25 cellular contexts compared by ENCODE assay signal in genomic region chr18:24354278-24354677, GRCh38.
"Had no signal": no experiment of that assay in that cellular context is flagged by ENCODE, and none has a peak within 500 bp of the region (broad histone marks: within the 10 kb centered on the region; RNA-seq: fewer than 3 reads in every experiment).

No MANE protein-coding gene starts in this region.

- H3K9ac ChIP-seq: parathyroid adenoma had no signal

- H3K27ac Mint-ChIP-seq: immature natural killer cell; naive thymus-derived CD8-positive, alpha-beta T cell; nephron; stimulated activated naive B cell treated with anti-CD40 and anti-IgM and Interleukin-4, amounts not matched to agents 10 μg/mL and 1 μg/mL and 100 μg/mL, for 72 hours; type B pancreatic cell had no signal

- H3K9me3 ChIP-seq: heart left ventricle, left lung, lower lobe of right lung, psoas muscle, right atrium auricular region, uterus had no signal

- H3K4me1 ChIP-seq: heart left ventricle, left lung, lower lobe of right lung, parathyroid adenoma, psoas muscle, right atrium auricular region, tibial nerve, uterus had no signal

- H3K4me1 Mint-ChIP-seq: immature natural killer cell; nephron; neural crest cell; stimulated activated naive B cell treated with anti-CD40 and anti-IgM and Interleukin-4, amounts not matched to agents 10 μg/mL and 1 μg/mL and 100 μg/mL, for 72 hours had no signal

- H2AFZ ChIP-seq: parathyroid adenoma had no signal

- H3K27me3 Mint-ChIP-seq: stimulated activated naive B cell treated with anti-CD40 and anti-IgM and Interleukin-4, amounts not matched to agents 10 μg/mL and 1 μg/mL and 100 μg/mL, for 72 hours; type B pancreatic cell had no signal

- H3K36me3 ChIP-seq: heart left ventricle, left lung, lower lobe of right lung, right atrium auricular region, tibial nerve, uterus had no signal

- DNase-seq: heart left ventricle; hypothalamus; immature natural killer cell; kidney; left colon; left lung; lower lobe of right lung; mammary epithelial cell; naive thymus-derived CD8-positive, alpha-beta T cell; psoas muscle; stimulated activated CD4-positive, alpha-beta T cell treated with anti-CD3 and anti-CD28 coated beads, Interleukin-12 subunit alpha, Interleukin-12 subunit beta, amount 100 ng/mL, for 4 hours; stimulated activated CD4-positive, alpha-beta T cell treated with anti-CD3 and anti-CD28 coated beads, Interleukin-15, amount 100 ng/mL, for 24 hours; stimulated activated CD4-positive, alpha-beta T cell treated with anti-CD3 and anti-CD28 coated beads, Interleukin-2, amount 100 ng/mL, for 24 hours; stimulated activated CD4-positive, alpha-beta T cell treated with anti-CD3 and anti-CD28 coated beads, Interleukin-4, amount 100 ng/mL, for 1 hour; stimulated activated naive B cell treated with anti-CD40 and anti-IgM and Interleukin-4, amounts not matched to agents 10 μg/mL and 1 μg/mL and 100 μg/mL, for 72 hours; stimulated activated naive CD8-positive, alpha-beta T cell treated with anti-CD3 and anti-CD28 coated beads, Interleukin-15, Interleukin-2, amounts not matched to agents 100 U/mL and 50 U/mL, for 24 hours; substantia nigra; uterus had no signal

- H3K79me2 ChIP-seq: parathyroid adenoma had no signal

- H3K36me3 Mint-ChIP-seq: immature natural killer cell had no signal

- H3K9me3 Mint-ChIP-seq: neural crest cell, type B pancreatic cell had no signal

- H3K27ac ChIP-seq: heart left ventricle, left lung, lower lobe of right lung, parathyroid adenoma, psoas muscle, right atrium auricular region, skin epidermis, tibial nerve, uterus had no signal

- H3K4me3 Mint-ChIP-seq: immature natural killer cell; naive thymus-derived CD8-positive, alpha-beta T cell; nephron; neural crest cell; stimulated activated naive B cell treated with anti-CD40 and anti-IgM and Interleukin-4, amounts not matched to agents 10 μg/mL and 1 μg/mL and 100 μg/mL, for 72 hours; type B pancreatic cell had no signal

- H3K4me3 ChIP-seq: heart left ventricle, left lung, lower lobe of right lung, psoas muscle, right atrium auricular region, skin epidermis, tibial nerve, uterus had no signal

- H3K27me3 ChIP-seq: heart left ventricle, left lung, right atrium auricular region, tibial nerve, uterus had no signal
